Comparison of ENCODE assay signal across 1 cellular context in genomic region chr2:232432598-232433184, GRCh38.
TF ChIP-seq lines count a peak whose summit lies in the region.

No MANE protein-coding gene starts in this region.

TF ChIP-seq in GM23338, 12 proteins besides CTCF, POLR2A, EP300 and RAD21:
- TF ChIP-seq, protein P1, sequence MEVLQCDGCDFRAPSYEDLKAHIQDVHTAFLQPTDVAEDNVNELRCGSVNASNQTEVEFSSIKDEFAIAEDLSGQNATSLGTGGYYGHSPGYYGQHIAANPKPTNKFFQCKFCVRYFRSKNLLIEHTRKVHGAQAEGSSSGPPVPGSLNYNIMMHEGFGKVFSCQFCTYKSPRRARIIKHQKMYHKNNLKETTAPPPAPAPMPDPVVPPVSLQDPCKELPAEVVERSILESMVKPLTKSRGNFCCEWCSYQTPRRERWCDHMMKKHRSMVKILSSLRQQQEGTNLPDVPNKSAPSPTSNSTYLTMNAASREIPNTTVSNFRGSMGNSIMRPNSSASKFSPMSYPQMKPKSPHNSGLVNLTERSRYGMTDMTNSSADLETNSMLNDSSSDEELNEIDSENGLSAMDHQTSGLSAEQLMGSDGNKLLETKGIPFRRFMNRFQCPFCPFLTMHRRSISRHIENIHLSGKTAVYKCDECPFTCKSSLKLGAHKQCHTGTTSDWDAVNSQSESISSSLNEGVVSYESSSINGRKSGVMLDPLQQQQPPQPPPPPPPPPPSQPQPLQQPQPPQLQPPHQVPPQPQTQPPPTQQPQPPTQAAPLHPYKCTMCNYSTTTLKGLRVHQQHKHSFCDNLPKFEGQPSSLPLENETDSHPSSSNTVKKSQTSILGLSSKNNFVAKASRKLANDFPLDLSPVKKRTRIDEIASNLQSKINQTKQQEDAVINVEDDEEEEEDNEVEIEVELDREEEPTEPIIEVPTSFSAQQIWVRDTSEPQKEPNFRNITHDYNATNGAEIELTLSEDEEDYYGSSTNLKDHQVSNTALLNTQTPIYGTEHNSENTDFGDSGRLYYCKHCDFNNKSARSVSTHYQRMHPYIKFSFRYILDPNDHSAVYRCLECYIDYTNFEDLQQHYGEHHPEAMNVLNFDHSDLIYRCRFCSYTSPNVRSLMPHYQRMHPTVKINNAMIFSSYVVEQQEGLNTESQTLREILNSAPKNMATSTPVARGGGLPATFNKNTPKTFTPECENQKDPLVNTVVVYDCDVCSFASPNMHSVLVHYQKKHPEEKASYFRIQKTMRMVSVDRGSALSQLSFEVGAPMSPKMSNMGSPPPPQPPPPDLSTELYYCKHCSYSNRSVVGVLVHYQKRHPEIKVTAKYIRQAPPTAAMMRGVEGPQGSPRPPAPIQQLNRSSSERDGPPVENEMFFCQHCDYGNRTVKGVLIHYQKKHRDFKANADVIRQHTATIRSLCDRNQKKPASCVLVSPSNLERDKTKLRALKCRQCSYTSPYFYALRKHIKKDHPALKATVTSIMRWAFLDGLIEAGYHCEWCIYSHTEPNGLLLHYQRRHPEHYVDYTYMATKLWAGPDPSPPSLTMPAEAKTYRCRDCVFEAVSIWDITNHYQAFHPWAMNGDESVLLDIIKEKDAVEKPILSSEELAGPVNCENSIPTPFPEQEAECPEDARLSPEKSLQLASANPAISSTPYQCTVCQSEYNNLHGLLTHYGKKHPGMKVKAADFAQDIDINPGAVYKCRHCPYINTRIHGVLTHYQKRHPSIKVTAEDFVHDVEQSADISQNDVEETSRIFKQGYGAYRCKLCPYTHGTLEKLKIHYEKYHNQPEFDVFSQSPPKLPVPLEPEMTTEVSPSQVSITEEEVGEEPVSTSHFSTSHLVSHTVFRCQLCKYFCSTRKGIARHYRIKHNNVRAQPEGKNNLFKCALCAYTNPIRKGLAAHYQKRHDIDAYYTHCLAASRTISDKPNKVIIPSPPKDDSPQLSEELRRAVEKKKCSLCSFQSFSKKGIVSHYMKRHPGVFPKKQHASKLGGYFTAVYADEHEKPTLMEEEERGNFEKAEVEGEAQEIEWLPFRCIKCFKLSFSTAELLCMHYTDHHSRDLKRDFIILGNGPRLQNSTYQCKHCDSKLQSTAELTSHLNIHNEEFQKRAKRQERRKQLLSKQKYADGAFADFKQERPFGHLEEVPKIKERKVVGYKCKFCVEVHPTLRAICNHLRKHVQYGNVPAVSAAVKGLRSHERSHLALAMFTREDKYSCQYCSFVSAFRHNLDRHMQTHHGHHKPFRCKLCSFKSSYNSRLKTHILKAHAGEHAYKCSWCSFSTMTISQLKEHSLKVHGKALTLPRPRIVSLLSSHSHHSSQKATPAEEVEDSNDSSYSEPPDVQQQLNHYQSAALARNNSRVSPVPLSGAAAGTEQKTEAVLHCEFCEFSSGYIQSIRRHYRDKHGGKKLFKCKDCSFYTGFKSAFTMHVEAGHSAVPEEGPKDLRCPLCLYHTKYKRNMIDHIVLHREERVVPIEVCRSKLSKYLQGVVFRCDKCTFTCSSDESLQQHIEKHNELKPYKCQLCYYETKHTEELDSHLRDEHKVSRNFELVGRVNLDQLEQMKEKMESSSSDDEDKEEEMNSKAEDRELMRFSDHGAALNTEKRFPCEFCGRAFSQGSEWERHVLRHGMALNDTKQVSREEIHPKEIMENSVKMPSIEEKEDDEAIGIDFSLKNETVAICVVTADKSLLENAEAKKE (CRISPR knock-in tag; IDR thresholded peaks at IDR 0.05): no peak
- TF ChIP-seq NANOG (IDR thresholded peaks at IDR 0.05; ENCODE audit: borderline replicate concordance): no peak
- TF ChIP-seq POLR2AphosphoS5 (IDR thresholded peaks at IDR 0.05; ENCODE audit: low read depth): no peak
- TF ChIP-seq EZH2 (IDR thresholded peaks at IDR 0.05; ENCODE audit: low read depth, unreplicated experiment): no peak
- TF ChIP-seq CREB1 (CRISPR knock-in tag; IDR thresholded peaks at IDR 0.05; ENCODE audit: low read depth): no peak
- TF ChIP-seq ZNF114 (CRISPR knock-in tag; IDR thresholded peaks at IDR 0.05): no peak
- no peak for TF ChIP-seq EZH2phosphoT487 (IDR thresholded peaks at IDR 0.05; ENCODE audit: unreplicated experiment)
- TF ChIP-seq STAT1 (IDR thresholded peaks at IDR 0.05; ENCODE audit: unreplicated experiment): no peak
- no peak for TF ChIP-seq REST (IDR thresholded peaks at IDR 0.05; ENCODE audit: unreplicated experiment)
- TF ChIP-seq, protein P2, sequence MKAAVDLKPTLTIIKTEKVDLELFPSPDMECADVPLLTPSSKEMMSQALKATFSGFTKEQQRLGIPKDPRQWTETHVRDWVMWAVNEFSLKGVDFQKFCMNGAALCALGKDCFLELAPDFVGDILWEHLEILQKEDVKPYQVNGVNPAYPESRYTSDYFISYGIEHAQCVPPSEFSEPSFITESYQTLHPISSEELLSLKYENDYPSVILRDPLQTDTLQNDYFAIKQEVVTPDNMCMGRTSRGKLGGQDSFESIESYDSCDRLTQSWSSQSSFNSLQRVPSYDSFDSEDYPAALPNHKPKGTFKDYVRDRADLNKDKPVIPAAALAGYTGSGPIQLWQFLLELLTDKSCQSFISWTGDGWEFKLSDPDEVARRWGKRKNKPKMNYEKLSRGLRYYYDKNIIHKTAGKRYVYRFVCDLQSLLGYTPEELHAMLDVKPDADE (IDR thresholded peaks at IDR 0.05): no peak
- no peak for TF ChIP-seq ZNF331 (CRISPR knock-in tag; IDR thresholded peaks at IDR 0.05; ENCODE audit: low read depth)
- no peak for TF ChIP-seq JUNB (IDR thresholded peaks at IDR 0.05; ENCODE audit: unreplicated experiment)
